Comparison of ENCODE assay signal across 1 cellular context in the genomic region with DNA sequence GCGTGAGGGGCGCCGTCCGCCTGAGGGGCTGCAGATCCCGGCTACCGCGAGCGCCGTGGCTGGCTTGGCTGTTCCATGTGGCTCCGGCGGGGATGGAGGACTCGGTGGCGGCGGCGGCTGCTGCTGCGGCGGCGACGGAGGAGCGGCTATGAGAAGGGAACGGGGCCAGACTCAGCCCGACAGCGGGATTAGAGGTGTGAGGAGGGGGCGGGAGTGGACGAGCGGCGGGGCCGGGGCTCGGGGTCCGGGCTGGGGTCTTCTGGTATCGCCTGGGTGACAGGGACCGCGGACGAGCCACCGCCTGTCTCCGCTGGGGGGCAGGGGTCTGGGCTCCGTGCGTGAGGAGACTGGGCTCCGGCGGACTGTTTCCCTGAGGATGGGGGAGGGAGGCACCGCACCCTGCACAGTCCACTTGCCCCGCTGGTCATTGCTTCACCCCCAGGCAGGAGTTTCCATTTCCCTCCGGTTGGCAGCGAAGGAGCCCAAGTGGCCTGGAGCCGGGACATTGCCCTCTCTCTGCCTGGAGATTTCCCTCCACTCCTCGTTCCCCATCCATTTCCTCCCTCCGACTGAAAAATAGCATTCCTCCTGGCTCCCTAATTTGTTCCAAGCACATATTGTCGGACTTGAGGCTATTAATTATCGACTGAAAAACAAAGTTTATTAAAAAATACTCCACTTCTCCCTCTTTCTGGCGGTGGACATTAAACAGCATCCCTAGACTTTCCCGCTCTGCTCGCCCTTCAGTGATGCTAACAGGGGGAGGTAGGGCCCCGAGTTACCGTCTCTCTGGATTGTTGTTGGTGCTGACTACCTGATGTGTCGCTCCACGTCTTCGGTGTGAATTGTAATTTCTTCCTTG.
TF ChIP-seq lines count a peak whose summit lies in the region.

No MANE protein-coding gene starts in this region.

TF ChIP-seq in HepG2, 621 proteins besides CTCF, POLR2A, EP300 and RAD21 (continued from another document and continues in another):
- TF ChIP-seq RFX5 (IDR thresholded peaks at IDR 0.05; ENCODE audit: low read depth, low read length) (0 out of 2 replicates have a peak, but pooled peaks have one; percentile 22), KDM5B (CRISPR knock-in tag; IDR thresholded peaks at IDR 0.05; ENCODE audit: borderline replicate concordance) (peak; percentile 53; the same call in 1 of the 2 replicates), SNAI1 (CRISPR knock-in tag; IDR thresholded peaks at IDR 0.05; ENCODE audit: borderline replicate concordance) (0 out of 2 replicates have a peak, but pooled peaks have one; percentile 77), ZFX (CRISPR knock-in tag; IDR thresholded peaks at IDR 0.05; ENCODE audit: low read depth) (peak; percentile 51), ONECUT2 (CRISPR knock-in tag; IDR thresholded peaks at IDR 0.05) (0 out of 2 replicates have a peak, but pooled peaks have one; percentile 18), ELF3 (CRISPR knock-in tag; IDR thresholded peaks at IDR 0.05) (peak; percentile 40; the same call in 1 of the 2 replicates), KMT2A (CRISPR knock-in tag; IDR thresholded peaks at IDR 0.05) (peak; percentile 83), ZFP62 (CRISPR knock-in tag; IDR thresholded peaks at IDR 0.05) (no peak), ZBTB3 (CRISPR knock-in tag; IDR thresholded peaks at IDR 0.05; ENCODE audit: borderline replicate concordance, low read depth) (no peak), YY1 (IDR thresholded peaks at IDR 0.05; ENCODE audit: insufficient read depth, insufficient replicate concordance, low read depth, low read length) (peak; percentile 55), ZSCAN31 (CRISPR knock-in tag; IDR thresholded peaks at IDR 0.05; ENCODE audit: low read depth) (peak; percentile 42; the same call in 1 of the 2 replicates), ZNF343 (CRISPR knock-in tag; IDR thresholded peaks at IDR 0.05) (peak; percentile 76; the same call in 1 of the 2 replicates), RBM22 (optimal IDR thresholded peaks at IDR 0.05; ENCODE audit: low read length) (peak; percentile 60), ZFP90 (CRISPR knock-in tag; IDR thresholded peaks at IDR 0.05; ENCODE audit: borderline replicate concordance) (0 out of 2 replicates have a peak, but pooled peaks have one; percentile 16), ZNF510 (CRISPR knock-in tag; IDR thresholded peaks at IDR 0.05; ENCODE audit: low read depth) (no peak), HIC2 (CRISPR knock-in tag; IDR thresholded peaks at IDR 0.05; ENCODE audit: low read depth) (no peak; the same call in 1 of the 2 replicates), MLLT10 (CRISPR knock-in tag; IDR thresholded peaks at IDR 0.05) (no peak), SALL2 (CRISPR knock-in tag; IDR thresholded peaks at IDR 0.05) (0 out of 2 replicates have a peak, but pooled peaks have one; percentile 9), IRF9 (CRISPR knock-in tag; IDR thresholded peaks at IDR 0.05; ENCODE audit: borderline replicate concordance) (peak; percentile 19; the same call in 1 of the 2 replicates), ZNF501 (CRISPR knock-in tag; IDR thresholded peaks at IDR 0.05) (peak; percentile 51; the same call in 1 of the 2 replicates), ZNF207 (IDR thresholded peaks at IDR 0.05; ENCODE audit: borderline replicate concordance) (no peak), DNMT3B (CRISPR knock-in tag; conservative IDR thresholded peaks at IDR 0.05) (peak; percentile 34; the same call in 1 of the 2 replicates), ZNF18 (CRISPR knock-in tag; IDR thresholded peaks at IDR 0.05; ENCODE audit: insufficient replicate concordance) (peak; percentile 25), ZNF878 (CRISPR knock-in tag; IDR thresholded peaks at IDR 0.05) (no peak), ZNF205 (CRISPR knock-in tag; IDR thresholded peaks at IDR 0.05) (peak; percentile 74), MTA1 (CRISPR knock-in tag; IDR thresholded peaks at IDR 0.05; ENCODE audit: borderline replicate concordance) (no peak), SP1 (IDR thresholded peaks at IDR 0.05) (no peak), SP1 (CRISPR knock-in tag; IDR thresholded peaks at IDR 0.05) (peak; percentile 24; the same call in 1 of the 2 replicates), UBTF (CRISPR knock-in tag; IDR thresholded peaks at IDR 0.05) (peak; percentile 95), ZHX2 (IDR thresholded peaks at IDR 0.05; ENCODE audit: low read depth) (no peak), ZHX2 (CRISPR knock-in tag; IDR thresholded peaks at IDR 0.05; ENCODE audit: borderline replicate concordance) (no peak), ZNF274 (CRISPR knock-in tag; IDR thresholded peaks at IDR 0.05) (no peak; the same call in 1 of the 2 replicates), SOX13 (IDR thresholded peaks at IDR 0.05) (no peak), SOX13 (CRISPR knock-in tag; conservative IDR thresholded peaks at IDR 0.05 in 1 of 2, IDR thresholded peaks at IDR 0.05 in 1 of 2) (0 out of 4 replicates have a peak, but pooled peaks of 1 of the 2 experiments have one; percentile 34), KDM1A (CRISPR knock-in tag; IDR thresholded peaks at IDR 0.05) (no peak), GPN1 (CRISPR knock-in tag; IDR thresholded peaks at IDR 0.05; ENCODE audit: borderline replicate concordance) (peak; percentile 30; the same call in 1 of the 2 replicates), ZNF230 (CRISPR knock-in tag; IDR thresholded peaks at IDR 0.05) (no peak), KDM2A (CRISPR knock-in tag; IDR thresholded peaks at IDR 0.05; ENCODE audit: borderline replicate concordance, low read depth) (peak; percentile 71; the same call in 1 of the 2 replicates), NFATC3 (CRISPR knock-in tag; IDR thresholded peaks at IDR 0.05) (no peak; the same call in 1 of the 2 replicates)
- TF ChIP-seq, protein P1, sequence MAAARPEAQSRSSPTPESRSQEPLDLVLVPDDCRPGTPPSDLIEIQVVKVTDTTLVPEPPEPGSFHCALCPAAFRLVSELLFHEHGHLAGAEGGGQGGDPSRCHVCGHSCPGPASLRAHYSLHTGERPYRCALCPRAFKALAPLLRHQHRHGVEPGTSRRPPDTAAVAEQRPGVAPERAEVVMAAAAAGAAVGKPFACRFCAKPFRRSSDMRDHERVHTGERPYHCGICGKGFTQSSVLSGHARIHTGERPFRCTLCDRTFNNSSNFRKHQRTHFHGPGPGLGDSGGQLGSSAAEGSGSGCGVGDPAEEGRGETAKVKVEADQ (CRISPR knock-in tag; IDR thresholded peaks at IDR 0.05; ENCODE audit: borderline replicate concordance) = no peak
- TF ChIP-seq, protein P2, sequence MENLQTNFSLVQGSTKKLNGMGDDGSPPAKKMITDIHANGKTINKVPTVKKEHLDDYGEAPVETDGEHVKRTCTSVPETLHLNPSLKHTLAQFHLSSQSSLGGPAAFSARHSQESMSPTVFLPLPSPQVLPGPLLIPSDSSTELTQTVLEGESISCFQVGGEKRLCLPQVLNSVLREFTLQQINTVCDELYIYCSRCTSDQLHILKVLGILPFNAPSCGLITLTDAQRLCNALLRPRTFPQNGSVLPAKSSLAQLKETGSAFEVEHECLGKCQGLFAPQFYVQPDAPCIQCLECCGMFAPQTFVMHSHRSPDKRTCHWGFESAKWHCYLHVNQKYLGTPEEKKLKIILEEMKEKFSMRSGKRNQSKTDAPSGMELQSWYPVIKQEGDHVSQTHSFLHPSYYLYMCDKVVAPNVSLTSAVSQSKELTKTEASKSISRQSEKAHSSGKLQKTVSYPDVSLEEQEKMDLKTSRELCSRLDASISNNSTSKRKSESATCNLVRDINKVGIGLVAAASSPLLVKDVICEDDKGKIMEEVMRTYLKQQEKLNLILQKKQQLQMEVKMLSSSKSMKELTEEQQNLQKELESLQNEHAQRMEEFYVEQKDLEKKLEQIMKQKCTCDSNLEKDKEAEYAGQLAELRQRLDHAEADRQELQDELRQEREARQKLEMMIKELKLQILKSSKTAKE (CRISPR knock-in tag; IDR thresholded peaks at IDR 0.05; ENCODE audit: borderline replicate concordance) = no peak
